ENCODE assay signal across 11 cellular contexts in the genomic region with DNA sequence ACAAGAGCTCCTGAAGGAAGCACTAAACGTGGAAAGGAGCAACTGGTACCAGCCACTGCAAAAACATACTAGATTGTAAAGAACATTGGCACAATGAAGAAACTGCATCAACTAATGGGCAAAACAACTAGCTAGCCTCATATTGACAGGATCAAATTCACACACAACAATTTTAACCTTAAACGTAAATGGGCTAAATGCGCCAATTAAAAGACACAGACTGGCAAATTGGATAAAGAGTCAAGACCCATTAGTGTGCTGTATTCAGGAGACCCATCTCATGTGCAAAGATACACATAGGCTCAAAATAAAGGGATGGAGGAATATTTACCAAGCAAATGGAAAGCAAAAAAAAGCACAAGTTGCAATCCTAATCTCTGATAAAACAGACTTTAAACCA. TPM values are rescaled to one million over a fixed set of nuclear protein-coding genes. Genes with fewer than 3 reads are reported as not detected.
"Had no signal": no experiment of that assay in that cellular context is flagged by ENCODE, and none has a peak within 500 bp of the region (broad histone marks: within the 10 kb centered on the region; RNA-seq: fewer than 3 reads in every experiment).

No MANE protein-coding gene starts in this region.

RNA-seq across cellular contexts. Expression of a gene that starts 43.8 kb away (rescaled TPM):
- total RNA-seq: stomach, suprapubic skin, temporal lobe, thoracic aorta, thyroid gland, tibial nerve, transverse colon, upper lobe of right lung, ureter, urinary bladder, vagina had no signal
- polyA plus RNA-seq: stomach, urinary bladder had no signal
